ENCODE assay signal across 17 cellular contexts in the genomic region with DNA sequence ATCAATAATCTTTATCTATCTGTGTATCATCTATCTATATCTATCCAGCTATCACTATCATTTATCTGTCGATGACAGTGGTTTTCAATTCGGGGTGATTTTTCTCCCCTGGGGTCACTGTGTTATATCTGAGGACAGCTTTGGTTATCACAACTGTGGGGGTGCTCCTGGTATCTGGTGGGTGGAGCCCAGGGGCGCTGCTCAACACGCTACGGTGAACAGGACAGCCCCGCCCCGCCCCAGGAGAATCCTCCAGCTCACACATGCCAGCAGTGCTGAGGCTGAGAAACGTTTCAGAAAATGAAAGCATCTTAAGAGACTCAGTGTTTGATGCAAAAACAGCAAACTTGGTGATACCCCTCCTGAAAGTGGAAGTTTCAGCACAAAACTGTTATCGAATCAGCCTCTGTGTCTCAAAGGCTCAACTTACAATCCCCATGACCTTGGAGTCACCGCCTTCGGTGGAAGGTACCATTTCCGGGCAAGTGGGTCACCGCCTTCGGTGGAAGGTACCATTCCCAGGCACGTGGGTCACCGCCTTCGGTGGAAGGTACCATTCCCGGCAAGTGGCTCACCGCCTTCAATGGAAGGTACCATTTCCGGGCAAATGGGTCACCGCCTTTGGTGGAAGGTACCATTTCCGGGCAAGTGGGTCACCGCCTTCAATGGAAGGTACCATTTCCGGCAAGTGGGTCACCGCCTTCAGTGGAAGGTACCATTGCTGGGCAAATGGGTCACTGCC.
"Had no signal": no experiment of that assay in that cellular context is flagged by ENCODE, and none has a peak within 500 bp of the region (broad histone marks: within the 10 kb centered on the region; RNA-seq: fewer than 3 reads in every experiment).

No MANE protein-coding gene starts in this region.

- H3K36me3 ChIP-seq: heart left ventricle, ovary, right atrium auricular region, thyroid gland had no signal

- H3K9me3 ChIP-seq: thyroid gland had no signal

- H3K4me1 ChIP-seq: heart left ventricle, right atrium auricular region, thyroid gland had no signal

- H3K27me3 ChIP-seq: dorsolateral prefrontal cortex, heart left ventricle, ovary, right atrium auricular region, thyroid gland had no signal

- H3K4me3 ChIP-seq: dorsolateral prefrontal cortex, heart left ventricle, mucosa of descending colon, ovary, right atrium auricular region, thyroid gland had no signal

- H3K27ac ChIP-seq: dorsolateral prefrontal cortex, heart left ventricle, ovary, right atrium auricular region, thyroid gland had no signal

- DNase-seq: cortex of kidney; dorsolateral prefrontal cortex; effector CD8-positive, alpha-beta T cell; heart left ventricle; hippocampal formation; left colon; left ventricle myocardium superior; mucosa of descending colon; naive thymus-derived CD8-positive, alpha-beta T cell; ovary; small intestine; stimulated activated CD4-positive, alpha-beta T cell treated with anti-CD3 and anti-CD28 coated beads, Interleukin-12 subunit alpha, Interleukin-12 subunit beta, amount 100 ng/mL, for 4 hours; stimulated activated naive CD4-positive, alpha-beta T cell treated with Interleukin-2 at 50 U/mL for 16 hours; thyroid gland had no signal

- ATAC-seq: heart left ventricle; left colon; left ventricle myocardium superior; mucosa of descending colon; naive thymus-derived CD8-positive, alpha-beta T cell had no signal

- FAIRE-seq: frontal cortex, small intestine, urothelium cell line had no signal
